ENCODE assay signal across 12 cellular contexts in the genomic region with DNA sequence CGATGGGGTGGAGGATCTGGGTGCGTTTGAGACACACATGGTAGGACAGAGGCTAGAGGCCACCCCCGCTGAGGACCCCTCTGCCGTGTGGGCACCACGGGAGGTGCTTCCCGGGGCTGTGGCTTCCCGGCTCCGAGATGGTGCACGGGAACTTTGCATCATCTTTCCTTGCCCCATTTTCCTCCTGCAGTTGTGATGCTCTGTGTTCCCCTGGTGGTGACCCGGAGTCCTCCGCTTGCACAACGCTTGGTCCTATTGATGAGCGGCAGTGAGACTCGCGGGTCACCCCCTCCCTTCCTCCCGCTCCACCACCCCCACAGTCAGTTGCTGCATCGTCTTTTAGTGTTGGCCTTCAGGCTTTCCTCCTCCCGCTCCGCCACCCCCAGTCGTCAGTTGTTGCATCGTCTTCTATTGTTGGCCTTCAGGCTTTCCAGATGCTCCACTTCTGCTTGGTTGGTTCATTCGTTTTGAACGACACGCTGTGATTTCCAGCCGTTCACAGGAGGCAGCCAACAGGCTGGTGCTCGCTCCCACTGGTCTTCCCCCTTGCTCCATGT. TPM values are rescaled to one million over a fixed set of nuclear protein-coding genes. Genes with fewer than 3 reads are reported as not detected.
DNase-seq lines count a peak whose midpoint lies in the region; ATAC-seq and TF ChIP-seq lines count a peak whose summit lies in the region.
"Had no signal": no experiment of that assay in that cellular context is flagged by ENCODE, and none has a peak within 500 bp of the region (broad histone marks: within the 10 kb centered on the region; RNA-seq: fewer than 3 reads in every experiment).

No MANE protein-coding gene starts in this region.

- H3K27me3 ChIP-seq in ovary = no peaks in the 10 kb centered on the region
- H3K27me3 ChIP-seq in esophagus muscularis mucosa = no peaks in the 10 kb centered on the region
- H3K27me3 ChIP-seq: cardiac muscle cell had no signal

- H3K4me3 ChIP-seq in HEK293 (ENCODE audit: low read depth, low read length) (no peak overlapping the region), fibroblast of mammary gland (ENCODE audit: control insufficient read depth, low read depth, low read length) (no peak overlapping the region), ovary (no peak overlapping the region), esophagus muscularis mucosa (no peak overlapping the region)
- H3K4me3 ChIP-seq: cardiac muscle cell, HAP-1 had no signal

- POLR2A ChIA-PET in HEK293 (lab: Yijun Ruan, JAX) = no interaction called here

- no peaks in the 10 kb centered on the region for H3K4me1 ChIP-seq in HEK293 (ENCODE audit: control insufficient read depth, insufficient read depth, low read length)
- no peaks in the 10 kb centered on the region for H3K4me1 ChIP-seq in ovary (ENCODE audit: insufficient read depth)
- H3K4me1 ChIP-seq in esophagus muscularis mucosa = peaks cover 0 to 7% (median 6%) of the 10 kb centered on the region in 4 donors
- H3K4me1 ChIP-seq: HAP-1 had no signal

- TF ChIP-seq POLR2A in ovary (IDR thresholded peaks at IDR 0.05) = no peak
- TF ChIP-seq POLR2A in esophagus muscularis mucosa (IDR thresholded peaks at IDR 0.05; ENCODE audit: low read depth) = no peak

- CTCF ChIA-PET in HEK293 (lab: Yijun Ruan, JAX) = no interaction called here

- 80 to 82% (median 82%) methylated on average over 26 of the region's 26 CpGs for WGBS in ovary, 3 donors
- 80% methylated on average over 26 of the region's 26 CpGs for WGBS in esophagus muscularis mucosa

- TF ChIP-seq EP300 in ovary (IDR thresholded peaks at IDR 0.05) (no peak), esophagus muscularis mucosa (IDR thresholded peaks at IDR 0.05) (no peak)

- no peak for ATAC-seq in GM18517 (IDR thresholded peaks at IDR 0.05; ENCODE audit: unreplicated experiment)

- H3K9me3 ChIP-seq in HEK293 (ENCODE audit: control insufficient read depth, insufficient read depth, low read depth, low read length) (no peaks in the 10 kb centered on the region), ovary (no peaks in the 10 kb centered on the region), esophagus muscularis mucosa (no peaks in the 10 kb centered on the region)
- H3K9me3 ChIP-seq: HAP-1 had no signal

- H3K27ac ChIP-seq in HEK293 (ENCODE audit: extremely low read depth, low read depth, low read length) (no peak overlapping the region), ovary (no peak overlapping the region), esophagus muscularis mucosa (replicated peaks in 1 of 4) (peak overlapping the region in 1 of 4 donors; percentile 26)
- H3K27ac ChIP-seq: cardiac muscle cell had no signal

- no peak for TF ChIP-seq CTCF in HEK293 (tag by site-specific recombination; IDR thresholded peaks at IDR 0.05)
- no peak for TF ChIP-seq CTCF in fibroblast of mammary gland (conservative IDR thresholded peaks at IDR 0.05; ENCODE audit: control insufficient read depth, insufficient read depth, low read depth, low read length)
- TF ChIP-seq CTCF in ovary (IDR thresholded peaks at IDR 0.05) = no peak
- TF ChIP-seq CTCF in esophagus muscularis mucosa (IDR thresholded peaks at IDR 0.05) = no peak

- intact Hi-C loops in ovary (cut with DNase I) = no loop called here
- intact Hi-C loops in esophagus muscularis mucosa (cut with DNase I) = no loop called here

- peaks cover 0 to 90% of the 10 kb centered on the region in 2 experiments; a peak in 2 of 3 replicates for H3K36me3 ChIP-seq in HEK293 (ENCODE audit: control insufficient read depth in 2 of 2, insufficient read depth in 1 of 2, low read length in 2 of 2)
- H3K36me3 ChIP-seq in ovary = no peaks in the 10 kb centered on the region
- peaks cover 93 to 100% (median 98%) of the 10 kb centered on the region in 4 donors for H3K36me3 ChIP-seq in esophagus muscularis mucosa

- DNase-seq in NCI-H2171 treated with DMSO at 0.1 percent for 48 hours (lab: John Stamatoyannopoulos, UW) (peak; percentile 93), fibroblast of mammary gland (ENCODE audit: low read depth) (peak; percentile 32), ovary (peak; percentile 3 to 26 (median 9)), esophagus muscularis mucosa (ENCODE audit: extremely low spot score) (no peak), hippocampal formation (lab: John Stamatoyannopoulos, UW) (no peak)
- DNase-seq: activated CD8-positive, alpha-beta memory T cell treated with anti-CD3 and anti-CD28 coated beads, Interleukin-2, amount 50 U/mL, for 48 hours; NCI-H2081; stimulated activated CD4-positive, alpha-beta T cell treated with anti-CD3 and anti-CD28 coated beads, Interleukin-2, amount 100 ng/mL, for 24 hours had no signal

TF ChIP-seq in HEK293, 187 proteins besides CTCF, POLR2A, EP300 and RAD21:
- TF ChIP-seq ZFHX2 (tag by site-specific recombination; conservative IDR thresholded peaks at IDR 0.05) = peak; percentile 43
- TF ChIP-seq, protein P1, sequence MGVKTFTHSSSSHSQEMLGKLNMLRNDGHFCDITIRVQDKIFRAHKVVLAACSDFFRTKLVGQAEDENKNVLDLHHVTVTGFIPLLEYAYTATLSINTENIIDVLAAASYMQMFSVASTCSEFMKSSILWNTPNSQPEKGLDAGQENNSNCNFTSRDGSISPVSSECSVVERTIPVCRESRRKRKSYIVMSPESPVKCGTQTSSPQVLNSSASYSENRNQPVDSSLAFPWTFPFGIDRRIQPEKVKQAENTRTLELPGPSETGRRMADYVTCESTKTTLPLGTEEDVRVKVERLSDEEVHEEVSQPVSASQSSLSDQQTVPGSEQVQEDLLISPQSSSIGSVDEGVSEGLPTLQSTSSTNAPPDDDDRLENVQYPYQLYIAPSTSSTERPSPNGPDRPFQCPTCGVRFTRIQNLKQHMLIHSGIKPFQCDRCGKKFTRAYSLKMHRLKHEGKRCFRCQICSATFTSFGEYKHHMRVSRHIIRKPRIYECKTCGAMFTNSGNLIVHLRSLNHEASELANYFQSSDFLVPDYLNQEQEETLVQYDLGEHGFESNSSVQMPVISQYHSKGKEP (tag by site-specific recombination; IDR thresholded peaks at IDR 0.05) = no peak
- peak; percentile 83 for TF ChIP-seq ZNF133 (tag by site-specific recombination; IDR thresholded peaks at IDR 0.05)
- no peak for TF ChIP-seq ZNF16 (tag by site-specific recombination; IDR thresholded peaks at IDR 0.05; ENCODE audit: low read depth)
- TF ChIP-seq ZEB2 (tag by site-specific recombination; IDR thresholded peaks at IDR 0.05) = no peak
- TF ChIP-seq EGR2 (tag by site-specific recombination; IDR thresholded peaks at IDR 0.05; ENCODE audit: low read depth) = peak; percentile 65
- TF ChIP-seq ZNF747 (tag by site-specific recombination; IDR thresholded peaks at IDR 0.05) = no peak
- TF ChIP-seq ZIC2 (tag by site-specific recombination; IDR thresholded peaks at IDR 0.05) = peak; percentile 62; the same call in 1 of the 2 replicates
- TF ChIP-seq ZNF354C (tag by site-specific recombination; IDR thresholded peaks at IDR 0.05; ENCODE audit: borderline replicate concordance, low read depth) = no peak
- TF ChIP-seq, protein P2, sequence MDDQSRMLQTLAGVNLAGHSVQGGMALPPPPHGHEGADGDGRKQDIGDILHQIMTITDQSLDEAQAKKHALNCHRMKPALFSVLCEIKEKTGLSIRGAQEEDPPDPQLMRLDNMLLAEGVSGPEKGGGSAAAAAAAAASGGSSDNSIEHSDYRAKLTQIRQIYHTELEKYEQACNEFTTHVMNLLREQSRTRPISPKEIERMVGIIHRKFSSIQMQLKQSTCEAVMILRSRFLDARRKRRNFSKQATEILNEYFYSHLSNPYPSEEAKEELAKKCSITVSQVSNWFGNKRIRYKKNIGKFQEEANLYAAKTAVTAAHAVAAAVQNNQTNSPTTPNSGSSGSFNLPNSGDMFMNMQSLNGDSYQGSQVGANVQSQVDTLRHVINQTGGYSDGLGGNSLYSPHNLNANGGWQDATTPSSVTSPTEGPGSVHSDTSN (CRISPR knock-in tag; IDR thresholded peaks at IDR 0.05) = no peak
- no peak for TF ChIP-seq TCF7L2 (IDR thresholded peaks at IDR 0.05; ENCODE audit: borderline replicate concordance, low read depth, low read length)
- TF ChIP-seq ZNF248 (tag by site-specific recombination; IDR thresholded peaks at IDR 0.05) = no peak
- TF ChIP-seq ZNF391 (tag by site-specific recombination; IDR thresholded peaks at IDR 0.05; ENCODE audit: borderline replicate concordance, low read depth) = no peak
- no peak for TF ChIP-seq ZNF2 (tag by site-specific recombination; IDR thresholded peaks at IDR 0.05)

RNA-seq across cellular contexts. Expression of a gene that starts 37.3 kb away (rescaled TPM):
- 10 to 100 TPM; 24.2 to 54.2 (median 52.2) TPM for total RNA-seq in ovary
- 10 to 100 TPM; 23.1 to 27.3 TPM for polyA plus RNA-seq in ovary
- 100 to 1,000 TPM; 398 to 632 (median 462) TPM for total RNA-seq in esophagus muscularis mucosa

Comparison
In these comparisons a context has a peak if more than half of its experiments do, and no peak if none do; other contexts are left out.
1. DNase-seq: peak in NCI-H2171 treated with DMSO at 0.1 percent for 48 hours (single experiment), fibroblast of mammary gland (single experiment) and ovary (5 of 5); none in esophagus muscularis mucosa (single experiment) and hippocampal formation (0 of 2).
2. RNA of a gene that starts 37.3 kb away (total RNA-seq): 398 to 632 TPM in esophagus muscularis mucosa; 24.2 to 54.2 TPM in ovary; every median in the first group is over 4 times any median in the second.